ENCODE assay signal across 17 cellular contexts in the genomic region with DNA sequence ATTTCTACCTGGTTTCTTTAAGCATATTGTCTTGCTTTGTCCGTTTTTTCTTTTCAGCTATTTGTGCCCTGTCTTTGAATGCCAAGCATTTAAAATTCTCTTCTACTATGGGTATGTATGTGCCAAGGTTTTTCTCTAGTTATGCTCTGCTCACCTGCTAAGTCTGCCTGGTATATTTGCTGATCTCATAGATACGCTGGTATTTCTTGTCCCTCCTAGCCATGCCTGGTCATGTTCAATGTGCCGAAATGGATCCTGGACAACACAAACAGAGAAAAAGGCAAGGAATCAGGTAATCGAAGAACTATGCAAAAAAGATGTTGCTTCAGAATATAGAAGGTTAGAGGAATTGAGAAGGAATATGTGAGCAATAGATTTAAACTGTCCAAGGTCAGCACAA. TPM values are rescaled to one million over a fixed set of nuclear protein-coding genes. Genes with fewer than 3 reads are reported as not detected.
DNase-seq lines count a peak whose midpoint lies in the region; ATAC-seq and TF ChIP-seq lines count a peak whose summit lies in the region.
"Had no signal": no experiment of that assay in that cellular context is flagged by ENCODE, and none has a peak within 500 bp of the region (broad histone marks: within the 10 kb centered on the region; RNA-seq: fewer than 3 reads in every experiment).

No MANE protein-coding gene starts in this region.

- peak overlapping the region; percentile 59 for H3K4me2 ChIP-seq in mammary epithelial cell (ENCODE audit: insufficient read depth, low read depth, low read length)
- H3K4me2 ChIP-seq: A549 had no signal

- peak overlapping the region; percentile 69 for H2AFZ ChIP-seq in mammary epithelial cell (ENCODE audit: low read depth, low read length)

- no peaks in the 10 kb centered on the region for H3K36me3 ChIP-seq in mammary epithelial cell (ENCODE audit: insufficient read depth, low read length)

- CTCF ChIA-PET in mammary epithelial cell (lab: Charles Lee; ENCODE audit: low non-redundant PET), result no interaction called here
- CTCF ChIA-PET in MCF 10A (lab: Yijun Ruan, JAX), result no interaction called here
- CTCF ChIA-PET in T-cell (lab: Charles Lee), result no interaction called here

- H3K9me3 Mint-ChIP-seq in MCF 10A (ENCODE audit: unreplicated experiment), result peaks cover 12% of the 10 kb centered on the region
- peaks cover 5 to 23% (median 8%) of the 10 kb centered on the region in 3 donors for H3K9me3 Mint-ChIP-seq in T-cell

- BruUV-seq in mammary epithelial cell (replicated peaks; lab: Mats Ljungman, UMichigan) (no TSS peak), MCF 10A (replicated peaks; lab: Mats Ljungman, UMichigan) (no TSS peak)

- no peaks in the 10 kb centered on the region for H3K9me3 ChIP-seq in mammary epithelial cell (replicated peaks; ENCODE audit: insufficient read depth, low read length)

- no peak overlapping the region for H3K4me3 ChIP-seq in mammary epithelial cell (replicated peaks in 1 of 3; ENCODE audit: insufficient read depth in 1 of 3, low read depth in 2 of 3, low read length in 3 of 3)
- H3K4me3 ChIP-seq: A549 had no signal

- intact Hi-C loops in mammary epithelial cell (cut with micrococcal nuclease), result no loop called here
- intact Hi-C loops in MCF 10A (cut with micrococcal nuclease), result no loop called here
- intact Hi-C loops in posterior cingulate gyrus (cut with DNase I), result no loop called here

- H3K36me3 Mint-ChIP-seq in MCF 10A (ENCODE audit: insufficient read depth, unreplicated experiment) (no peaks in the 10 kb centered on the region), T-cell (peaks cover 2% of the 10 kb centered on the region)

- H3K4me1 ChIP-seq in mammary epithelial cell (ENCODE audit: insufficient read depth, low read length), result peaks cover 18% of the 10 kb centered on the region
- H3K4me1 ChIP-seq: A549 had no signal

- TF ChIP-seq CTCF in mammary epithelial cell (conservative IDR thresholded peaks at IDR 0.05 in 1 of 2, IDR thresholded peaks at IDR 0.05 in 1 of 2; ENCODE audit: extremely low read depth in 1 of 2, insufficient read depth in 1 of 2, low read depth in 1 of 2, low read length in 2 of 2) (no peak), MCF 10A (IDR thresholded peaks at IDR 0.05; ENCODE audit: unreplicated experiment) (no peak), VCaP (conservative IDR thresholded peaks at IDR 0.05) (no peak)

- no peaks in the 10 kb centered on the region for H4K20me1 ChIP-seq in mammary epithelial cell (ENCODE audit: insufficient read depth, low read length)

- no peak overlapping the region for H3K9ac ChIP-seq in mammary epithelial cell (ENCODE audit: insufficient read depth, low read length)

- H3K4me3 Mint-ChIP-seq in MCF 10A (ENCODE audit: unreplicated experiment) (no peak overlapping the region), T-cell (no peak overlapping the region)
- H3K4me3 Mint-ChIP-seq: CD4-positive, alpha-beta T cell had no signal

- H3K4me1 Mint-ChIP-seq in MCF 10A (ENCODE audit: insufficient read depth, unreplicated experiment) (no peaks in the 10 kb centered on the region), T-cell (no peaks in the 10 kb centered on the region)

- H3K27me3 ChIP-seq in mammary epithelial cell (ENCODE audit: insufficient read depth, low read length), result no peaks in the 10 kb centered on the region

- H3K79me2 ChIP-seq in mammary epithelial cell (ENCODE audit: insufficient read depth, low read length), result no peaks in the 10 kb centered on the region

- H3K27ac ChIP-seq in mammary epithelial cell (ENCODE audit: insufficient read depth, low read depth, low read length) (no peak overlapping the region), VCaP (peak overlapping the region; percentile 64)
- H3K27ac ChIP-seq: 22Rv1, A549, C4-2B had no signal

- ATAC-seq in esophagus mucosa (peak; percentile 52), T-cell (replicated peaks in 1 of 4) (no peak)
- ATAC-seq: A549 had no signal

- H3K27me3 Mint-ChIP-seq in MCF 10A (ENCODE audit: insufficient read depth, unreplicated experiment), result peaks cover 28% of the 10 kb centered on the region
- H3K27me3 Mint-ChIP-seq in T-cell, result peaks cover 7 to 41% of the 10 kb centered on the region in 2 donors

- in situ Hi-C loops in mammary epithelial cell (cut with MboI; ENCODE audit: low sequenced_read_pairs in 2 of 2), result no loop called here

- H3K27ac Mint-ChIP-seq in MCF 10A (ENCODE audit: low read depth, unreplicated experiment) (no peak overlapping the region), T-cell (no peak overlapping the region)
- H3K27ac Mint-ChIP-seq: CD4-positive, alpha-beta T cell had no signal

- WGBS in mammary epithelial cell (ENCODE audit: low coverage, missing lambda C conversion rate), result 8% methylated on average over 4 of the region's 4 CpGs

- dilution Hi-C loops in mammary epithelial cell (cut with HindIII; ENCODE audit: low sequenced_read_pairs), result no loop called here

- POLR2A ChIA-PET in MCF 10A (lab: Yijun Ruan, JAX) (interaction anchor here (1.0 to 3.1 kb wide), 2 partner anchors 10 to 15 kb away, joined by 4 to 32 read pairs; a partner anchor contains a TSS), T-cell (lab: Charles Lee) (no interaction called here)

- DNase-seq in mammary epithelial cell (peak; percentile 50), MCF 10A (ENCODE audit: unreplicated experiment) (no peak), T-cell (no peak), NCI-H1105 (lab: John Stamatoyannopoulos, UW) (no peak), posterior cingulate gyrus (no peak)
- DNase-seq: AML-193; CD4-positive, alpha-beta T cell; DMS153; DMS79; GDM1; HCEC 1CT; IMR-90 had no signal

RNA-seq across cellular contexts. Expression of a gene that starts 14.9 kb away (rescaled TPM):
- total RNA-seq in mammary epithelial cell (10 to 100 TPM; 20.0 to 29.5 TPM), MCF 10A (2022) (21.1 and 34.6 TPM in 2 replicates), esophagus mucosa (32.0 TPM), T-cell (100 to 1,000 TPM; 140 to 168 (median 145) TPM)
- polyA plus RNA-seq in mammary epithelial cell, result 15.4 TPM
- 22.5 TPM for polyA minus RNA-seq in mammary epithelial cell
